ENCODE assay signal across 1 cellular context in genomic region chr9:135697226-135697625, GRCh38.
TF ChIP-seq lines count a peak whose summit lies in the region.

No MANE protein-coding gene starts in this region.

TF ChIP-seq in H1, 55 proteins besides CTCF, POLR2A, EP300 and RAD21:
- TF ChIP-seq USF2 (IDR thresholded peaks at IDR 0.05; ENCODE audit: low read length) (no peak), RXRA (IDR thresholded peaks at IDR 0.05; ENCODE audit: insufficient read depth, low read depth, low read length) (no peak), TEAD4 (IDR thresholded peaks at IDR 0.05; ENCODE audit: low read depth, low read length) (no peak), EGR1 (IDR thresholded peaks at IDR 0.05; ENCODE audit: borderline replicate concordance, low read depth, low read length) (no peak), NANOG (IDR thresholded peaks at IDR 0.05; ENCODE audit: insufficient read depth, low read depth, low read length, poor library complexity, severe bottlenecking) (no peak), E2F6 (IDR thresholded peaks at IDR 0.05) (no peak)
TF ChIP-seq in H1: peak in this region for 0.
